ENCODE assay signal across 8 cellular contexts in the genomic region with DNA sequence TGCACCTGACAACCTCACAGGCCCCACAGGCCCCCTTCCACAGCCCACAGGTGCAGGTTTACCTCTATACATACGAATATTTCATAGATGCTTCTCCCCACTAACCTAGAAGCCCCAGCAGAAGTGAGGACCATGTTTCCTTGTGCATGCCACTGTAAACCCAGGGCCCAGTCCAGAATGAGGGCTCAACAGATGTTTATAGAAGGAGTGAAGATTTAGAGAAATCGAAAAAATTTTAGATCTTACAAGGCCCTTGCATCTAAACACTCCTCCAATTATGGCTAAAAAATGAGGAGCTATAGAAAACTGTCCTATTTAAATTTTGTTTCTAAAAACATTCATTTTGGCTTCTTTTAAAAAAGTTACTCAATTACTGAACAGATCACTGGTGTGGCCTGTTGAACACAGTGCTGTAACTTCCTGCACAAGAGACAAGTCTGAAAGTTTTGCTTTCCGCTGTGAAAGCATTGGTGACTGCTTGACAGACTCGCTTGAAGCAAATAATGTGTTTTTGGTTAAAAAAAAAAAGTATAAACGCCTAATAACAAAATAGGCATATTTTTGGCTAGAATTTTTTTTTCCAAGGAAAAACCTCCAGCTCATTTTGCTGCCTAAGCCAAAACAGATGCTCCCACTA.
DNase-seq lines count a peak whose midpoint lies in the region.

No MANE protein-coding gene starts in this region.

- peaks cover 11% of the 10 kb centered on the region for H3K4me1 ChIP-seq in rectal smooth muscle tissue (ENCODE audit: control insufficient read depth, insufficient read depth, low read length)

- no peak overlapping the region for H3K27ac ChIP-seq in rectal smooth muscle tissue (ENCODE audit: low read depth, low read length)

- no peaks in the 10 kb centered on the region for H3K36me3 ChIP-seq in rectal smooth muscle tissue (ENCODE audit: control insufficient read depth, insufficient read depth, low read length)

- H3K9ac ChIP-seq in rectal smooth muscle tissue (ENCODE audit: low read length), result peak overlapping the region; percentile 66

- H3K27me3 ChIP-seq in rectal smooth muscle tissue (ENCODE audit: control insufficient read depth, insufficient read depth, low read length), result no peaks in the 10 kb centered on the region

- peak; percentile 4 for DNase-seq in stimulated activated CD4-positive, alpha-beta T cell treated with anti-CD3 and anti-CD28 coated beads, Interleukin-2, amount 100 ng/mL, for 4 hours (ENCODE audit: low read depth)
- no peak for DNase-seq in stimulated activated CD4-positive, alpha-beta T cell treated with anti-CD3 and anti-CD28 coated beads, Interleukin-4, amount 100 ng/mL, for 24 hours
- peak; percentile 38 for DNase-seq in SKM-1 treated with dmso at 0.1 percent for 144 hours (lab: John Stamatoyannopoulos, UW; ENCODE audit: unreplicated experiment)
- DNase-seq in fibroblast of gingiva (ENCODE audit: low read depth), result peak; percentile 34
- DNase-seq in inferior parietal cortex (ENCODE audit: extremely low spot score), result no peak
- DNase-seq in nucleus accumbens (lab: John Stamatoyannopoulos, UW), result no peak
- DNase-seq in hippocampal formation (lab: John Stamatoyannopoulos, UW), result no peak

- peak overlapping the region; percentile 69 for H3K4me3 ChIP-seq in rectal smooth muscle tissue (ENCODE audit: low read length)

Comparison
In these comparisons a context has a peak if more than half of its experiments do, and no peak if none do; other contexts are left out.
1. DNase-seq: peak in stimulated activated CD4-positive, alpha-beta T cell treated with anti-CD3 and anti-CD28 coated beads, Interleukin-2, amount 100 ng/mL, for 4 hours (single experiment), SKM-1 treated with dmso at 0.1 percent for 144 hours (single experiment) and fibroblast of gingiva (single experiment); none in stimulated activated CD4-positive, alpha-beta T cell treated with anti-CD3 and anti-CD28 coated beads, Interleukin-4, amount 100 ng/mL, for 24 hours (single experiment), inferior parietal cortex (single experiment), nucleus accumbens (0 of 56) and hippocampal formation (0 of 2).